ENCODE assay signal across 24 cellular contexts in genomic region chr16:23316634-23317265, GRCh38. TPM values are rescaled to one million over a fixed set of nuclear protein-coding genes. Genes with fewer than 3 reads are reported as not detected.
"Had no signal": no experiment of that assay in that cellular context is flagged by ENCODE, and none has a peak within 500 bp of the region (broad histone marks: within the 10 kb centered on the region; RNA-seq: fewer than 3 reads in every experiment).

No MANE protein-coding gene starts in this region.

- H3K27ac ChIP-seq: coronary artery, dorsolateral prefrontal cortex, tibial nerve had no signal

- ATAC-seq: activated CD8-positive, alpha-beta T cell treated with anti-CD3 and anti-CD28 coated beads for 36 hours; activated naive CD8-positive, alpha-beta T cell treated with anti-CD3 and anti-CD28 coated beads, Interleukin-2, amount 50 U/mL, for 24 hours; activated T-cell treated with anti-CD3 and anti-CD28 coated beads, Interleukin-2, amount 50 U/mL, for 4 hours; natural killer cell treated with Interleukin-12 subunit alpha and Interleukin-12 subunit beta and Interleukin-15 and Interleukin-18, amount 100 ng/mL, for 72 hours had no signal

- H3K9me3 ChIP-seq: tibial nerve had no signal

- H3K4me3 ChIP-seq: coronary artery, dorsolateral prefrontal cortex, tibial nerve had no signal

- H3K27me3 ChIP-seq: tibial nerve had no signal

- H3K4me1 ChIP-seq: tibial nerve had no signal

- H3K36me3 ChIP-seq: tibial nerve had no signal

- FAIRE-seq: kidney had no signal

- DNase-seq: activated B cell treated with CpG ODN at 0.5 μM for 24 hours; activated CD4-positive, alpha-beta T cell treated with anti-CD3 and anti-CD28 coated beads, Interleukin-2, amount 50 U/mL, for 1 hour; activated CD8-positive, alpha-beta T cell treated with anti-CD3 and anti-CD28 coated beads for 36 hours; activated naive CD8-positive, alpha-beta T cell treated with anti-CD3 and anti-CD28 coated beads, Interleukin-2, amount 50 U/mL, for 24 hours; activated T-cell treated with anti-CD3 and anti-CD28 coated beads, Interleukin-2, amount 50 U/mL, for 4 hours; amygdala; dorsolateral prefrontal cortex; effector memory CD4-positive, alpha-beta T cell; erythroblast; head of caudate nucleus; hippocampal formation; mesenchymal stem cell; right cardiac atrium; stimulated activated CD4-positive, alpha-beta T cell treated with anti-CD3 and anti-CD28 coated beads, Interleukin-2, amount 100 ng/mL, for 48 hours; stimulated activated naive CD4-positive, alpha-beta T cell treated with Interleukin-2 at 50 U/mL for 16 hours had no signal

RNA-seq across cellular contexts. Expression of gene SCNN1B, which starts 14.6 kb away (rescaled TPM):
- total RNA-seq: activated B cell treated with CpG ODN at 0.5 μM for 24 hours; activated CD8-positive, alpha-beta T cell treated with anti-CD3 and anti-CD28 coated beads for 36 hours; activated T-cell treated with anti-CD3 and anti-CD28 coated beads, Interleukin-2, amount 50 U/mL, for 4 hours; activated T-helper 2 cell treated with anti-CD3 and anti-CD28 coated beads, Interferon-gamma antibody, Interleukin-2, Interleukin-4, amounts not matched to agents 10 μg/mL and 5 μg/mL and 100 μg/mL, durations not matched to agents 14 hours and 24 hours and 36 hours; mononuclear cell; myocyte; natural killer cell treated with Interleukin-12 subunit alpha and Interleukin-12 subunit beta and Interleukin-15 and Interleukin-18, amount 100 ng/mL, for 72 hours; skeletal muscle tissue; temporal lobe had no signal
